22 cellular contexts compared by ENCODE assay signal in genomic region chr5:4520557-4520956, GRCh38.
"Had no signal": no experiment of that assay in that cellular context is flagged by ENCODE, and none has a peak within 500 bp of the region (broad histone marks: within the 10 kb centered on the region; RNA-seq: fewer than 3 reads in every experiment).

No MANE protein-coding gene starts in this region.

- H3K4me1 Mint-ChIP-seq: memory B cell; naive thymus-derived CD4-positive, alpha-beta T cell had no signal

- ATAC-seq: activated CD8-positive, alpha-beta T cell treated with anti-CD3 and anti-CD28 coated beads for 36 hours; activated T-cell treated with anti-CD3 and anti-CD28 coated beads, Interleukin-2, amount 50 U/mL, for 72 hours; mucosa of descending colon; naive thymus-derived CD4-positive, alpha-beta T cell; pancreas; sciatic nerve; upper lobe of right lung; WTC11 had no signal

- DNase-seq: activated CD4-positive, alpha-beta T cell treated with anti-CD3 and anti-CD28 coated beads for 4 hours; activated CD8-positive, alpha-beta memory T cell treated with anti-CD3 and anti-CD28 coated beads, Interleukin-2, amount 50 U/mL, for 4 hours; activated CD8-positive, alpha-beta T cell treated with anti-CD3 and anti-CD28 coated beads for 36 hours; activated gamma-delta T cell; activated T-cell treated with anti-CD3 and anti-CD28 coated beads, Interleukin-2, amount 50 U/mL, for 72 hours; amniotic stem cell; cortex of kidney; effector CD4-positive, alpha-beta T cell; hippocampal formation; left ventricle myocardium inferior; mucosa of descending colon; naive thymus-derived CD4-positive, alpha-beta T cell; pancreas; stomach; T1000; testis; upper lobe of right lung had no signal

- H3K27me3 Mint-ChIP-seq: activated CD8-positive, alpha-beta T cell treated with anti-CD3 and anti-CD28 coated beads for 36 hours; activated naive CD8-positive, alpha-beta T cell; memory B cell; naive thymus-derived CD4-positive, alpha-beta T cell had no signal

- H3K27ac ChIP-seq: esophagus muscularis mucosa, left ventricle myocardium inferior, pancreas, stomach, testis, upper lobe of right lung had no signal

- H3K27ac Mint-ChIP-seq: activated CD8-positive, alpha-beta T cell treated with anti-CD3 and anti-CD28 coated beads for 36 hours; activated naive CD8-positive, alpha-beta T cell; activated T-cell treated with anti-CD3 and anti-CD28 coated beads, Interleukin-2, amount 50 U/mL, for 72 hours; memory B cell; naive thymus-derived CD4-positive, alpha-beta T cell had no signal

- H3K9me3 Mint-ChIP-seq: WTC11 had no signal

- H3K36me3 Mint-ChIP-seq: activated naive CD8-positive, alpha-beta T cell; memory B cell; naive thymus-derived CD4-positive, alpha-beta T cell; WTC11 had no signal

- H3K36me3 ChIP-seq: esophagus muscularis mucosa, left ventricle myocardium inferior, pancreas, stomach, upper lobe of right lung had no signal

- H3K4me3 Mint-ChIP-seq: activated CD8-positive, alpha-beta T cell treated with anti-CD3 and anti-CD28 coated beads for 36 hours; activated naive CD8-positive, alpha-beta T cell; activated T-cell treated with anti-CD3 and anti-CD28 coated beads, Interleukin-2, amount 50 U/mL, for 72 hours; memory B cell; naive thymus-derived CD4-positive, alpha-beta T cell; WTC11 had no signal

- H3K9me3 ChIP-seq: esophagus muscularis mucosa, left ventricle myocardium inferior, pancreas, testis, upper lobe of right lung had no signal

- H3K4me3 ChIP-seq: esophagus muscularis mucosa, left ventricle myocardium inferior, mucosa of descending colon, pancreas, stomach, testis, upper lobe of right lung had no signal

- H3K4me1 ChIP-seq: esophagus muscularis mucosa, left ventricle myocardium inferior, pancreas, stomach, testis, upper lobe of right lung had no signal

- H3K27me3 ChIP-seq: stomach, testis, upper lobe of right lung had no signal
